In the genomic region with DNA sequence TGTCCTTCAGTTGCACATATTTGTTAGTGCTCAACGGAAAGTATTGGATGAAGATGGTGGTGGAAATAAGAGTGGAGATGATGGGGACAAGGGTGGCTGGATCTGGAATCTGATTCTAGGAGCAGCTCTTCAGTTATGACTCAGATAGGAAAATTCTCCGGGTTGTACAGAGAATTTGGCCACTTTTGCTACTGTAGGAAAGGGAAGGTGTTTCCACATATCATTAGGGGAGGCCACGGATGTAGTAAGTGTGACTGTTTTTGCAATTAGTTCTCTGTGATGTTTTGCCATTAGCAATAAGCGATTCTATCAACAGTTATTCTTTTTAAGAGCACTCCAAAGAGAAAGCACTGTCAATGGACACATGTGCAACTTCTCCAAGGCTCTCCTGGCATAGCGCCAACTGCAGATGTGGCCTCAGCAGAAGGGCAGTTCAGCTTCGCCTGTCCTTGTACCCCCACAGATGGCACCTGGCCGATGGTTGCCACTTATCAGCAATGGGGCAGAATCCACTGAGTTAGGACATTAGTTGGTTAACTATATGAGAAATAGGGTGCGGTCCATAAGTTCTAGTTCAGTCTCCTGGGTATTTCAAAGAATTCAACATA, we compare ENCODE assay signal across 26 cellular contexts.
DNase-seq lines count a peak whose midpoint lies in the region; ATAC-seq, FAIRE-seq and TF ChIP-seq lines count a peak whose summit lies in the region.
"Had no signal": no experiment of that assay in that cellular context is flagged by ENCODE, and none has a peak within 500 bp of the region (broad histone marks: within the 10 kb centered on the region; RNA-seq: fewer than 3 reads in every experiment).

No MANE protein-coding gene starts in this region.

- H3K4me1 ChIP-seq in left ventricle myocardium inferior (peaks cover 14% of the 10 kb centered on the region), tibial artery (peaks cover 0 to 13% (median 2%) of the 10 kb centered on the region in 4 donors)

- TF ChIP-seq CTCF in NB4 (IDR thresholded peaks at IDR 0.05; ENCODE audit: low read depth, low read length) (no peak), left ventricle myocardium inferior (IDR thresholded peaks at IDR 0.05; ENCODE audit: borderline replicate concordance) (no peak), tibial artery (IDR thresholded peaks at IDR 0.05) (no peak), D721Med (IDR thresholded peaks at IDR 0.05; ENCODE audit: insufficient read depth, missing control alignments) (no peak)

- no peak for FAIRE-seq in D721Med (lab: Jason Lieb, UNC)
- FAIRE-seq: HTR-8/SVneo had no signal

- peaks cover 5% of the 10 kb centered on the region for H3K36me3 Mint-ChIP-seq in T-helper 17 cell (ENCODE audit: low read depth)

- H3K9me3 ChIP-seq in left ventricle myocardium inferior (replicated peaks) = no peaks in the 10 kb centered on the region
- H3K9me3 ChIP-seq in tibial artery = no peaks in the 10 kb centered on the region
- H3K9me3 ChIP-seq in T-helper 17 cell (ENCODE audit: control insufficient read depth, low read length, poor library complexity, severe bottlenecking) = no peaks in the 10 kb centered on the region
- H3K9me3 ChIP-seq: ovary, SJCRH30 had no signal

- H3K27me3 ChIP-seq in left ventricle myocardium inferior (ENCODE audit: low read depth) (no peaks in the 10 kb centered on the region), tibial artery (no peaks in the 10 kb centered on the region)
- H3K27me3 ChIP-seq: dorsolateral prefrontal cortex, foreskin keratinocyte, ovary, SJCRH30 had no signal

- H3K27ac ChIP-seq in left ventricle myocardium inferior (replicated peaks) (peak overlapping the region; percentile 32), tibial artery (peak overlapping the region; percentile 2 to 56)
- H3K27ac ChIP-seq: dorsolateral prefrontal cortex, foreskin keratinocyte, ovary, SJCRH30 had no signal

- H3K27ac Mint-ChIP-seq in T-helper 17 cell = no peak overlapping the region
- H3K27ac Mint-ChIP-seq: activated CD8-positive, alpha-beta T cell treated with anti-CD3 and anti-CD28 coated beads, Interleukin-2, amount 10 ng/mL, durations not matched to agents 7 days and 5 days; CD4-positive, alpha-beta memory T cell had no signal

- no peaks in the 10 kb centered on the region for H3K27me3 Mint-ChIP-seq in T-helper 17 cell
- H3K27me3 Mint-ChIP-seq: activated B cell treated with CpG ODN at 0.5 μM for 24 hours; CD4-positive, alpha-beta memory T cell; stimulated activated memory B cell treated with anti-CD40 and anti-IgM and Interleukin-4, amounts not matched to agents 10 μg/mL and 1 μg/mL and 100 μg/mL, for 72 hours had no signal

- TF ChIP-seq POLR2A in NB4 (IDR thresholded peaks at IDR 0.05; ENCODE audit: extremely low read depth, insufficient read length) = no peak

- intact Hi-C loops in Right ventricle myocardium superior (cut with DNase I) = loop anchor here (10.0 kb wide), 1 partner anchor 344 kb away; no protein-coding TSS in a partner anchor
- intact Hi-C loops in cardiac septum (cut with DNase I) = no loop called here
- intact Hi-C loops in left ventricle myocardium inferior (cut with micrococcal nuclease) = no loop called here
- intact Hi-C loops in tibial artery (cut with DNase I; ENCODE audit: low total_unique reads) = loop anchor here (10.0 kb wide), 1 partner anchor 54 kb away; no protein-coding TSS in a partner anchor

- H3K4me3 ChIP-seq in NB4 (ENCODE audit: low read depth, low read length) (no peak overlapping the region), left ventricle myocardium inferior (no peak overlapping the region), tibial artery (no peak overlapping the region)
- H3K4me3 ChIP-seq: dorsolateral prefrontal cortex, ovary, SJCRH30 had no signal

- H3K36me3 ChIP-seq in left ventricle myocardium inferior (no peaks in the 10 kb centered on the region), tibial artery (no peaks in the 10 kb centered on the region)
- H3K36me3 ChIP-seq: ovary, SJCRH30 had no signal

- no peak overlapping the region for H3K4me3 Mint-ChIP-seq in T-helper 17 cell
- H3K4me3 Mint-ChIP-seq: activated CD8-positive, alpha-beta T cell treated with anti-CD3 and anti-CD28 coated beads, Interleukin-2, amount 10 ng/mL, durations not matched to agents 7 days and 5 days; CD4-positive, alpha-beta memory T cell; stimulated activated memory B cell treated with anti-CD40 and anti-IgM and Interleukin-4, amounts not matched to agents 10 μg/mL and 1 μg/mL and 100 μg/mL, for 72 hours had no signal

- ATAC-seq in Right ventricle myocardium superior (ENCODE audit: poor library complexity) (peak; percentile 36), T-helper 17 cell (no peak)

- peak; percentile 65 for DNase-seq in Right ventricle myocardium superior
- no peak for DNase-seq in cardiac septum (ENCODE audit: low spot score)
- DNase-seq in NB4 (ENCODE audit: low read depth) = peak; percentile 14
- DNase-seq in left ventricle myocardium inferior = peak; percentile 58
- DNase-seq in tibial artery = peak in 1 of 2 donors; percentile 55
- no peak for DNase-seq in T1000 (lab: John Stamatoyannopoulos, UW)
- no peak for DNase-seq in D721Med (ENCODE audit: insufficient read length, low spot score)
- DNase-seq in T-helper 17 cell = no peak
- DNase-seq: activated B cell treated with CpG ODN at 0.5 μM for 24 hours; activated CD8-positive, alpha-beta T cell treated with anti-CD3 and anti-CD28 coated beads, Interleukin-2, amount 10 ng/mL, durations not matched to agents 7 days and 5 days; activated naive CD4-positive, alpha-beta T cell treated with Interleukin-2 at 50 U/mL for 16 hours; activated T-cell treated with anti-CD3 and anti-CD28 coated beads, Interleukin-2, amount 50 U/mL, for 1 hour; amniotic stem cell; CD4-positive, alpha-beta memory T cell; DND-41; foreskin keratinocyte; HCEC 1CT; islet precursor cell; NCI-H1105; NCI-H2081 treated with DMSO at 0.1 percent for 48 hours; OCI-M1; SJCRH30 had no signal

- peaks cover 13% of the 10 kb centered on the region for H3K4me1 Mint-ChIP-seq in T-helper 17 cell

Comparison
In these comparisons a context has a peak if more than half of its experiments do, and no peak if none do; other contexts are left out.
1. DNase-seq: peak in Right ventricle myocardium superior (single experiment), NB4 (single experiment) and left ventricle myocardium inferior (single experiment); none in cardiac septum (single experiment), T1000 (single experiment), D721Med (single experiment) and T-helper 17 cell (0 of 3).
2. intact Hi-C loops: an anchor here in Right ventricle myocardium superior (10.0 kb wide) and tibial artery (10.0 kb wide); none called in cardiac septum and left ventricle myocardium inferior.